In the genomic region with DNA sequence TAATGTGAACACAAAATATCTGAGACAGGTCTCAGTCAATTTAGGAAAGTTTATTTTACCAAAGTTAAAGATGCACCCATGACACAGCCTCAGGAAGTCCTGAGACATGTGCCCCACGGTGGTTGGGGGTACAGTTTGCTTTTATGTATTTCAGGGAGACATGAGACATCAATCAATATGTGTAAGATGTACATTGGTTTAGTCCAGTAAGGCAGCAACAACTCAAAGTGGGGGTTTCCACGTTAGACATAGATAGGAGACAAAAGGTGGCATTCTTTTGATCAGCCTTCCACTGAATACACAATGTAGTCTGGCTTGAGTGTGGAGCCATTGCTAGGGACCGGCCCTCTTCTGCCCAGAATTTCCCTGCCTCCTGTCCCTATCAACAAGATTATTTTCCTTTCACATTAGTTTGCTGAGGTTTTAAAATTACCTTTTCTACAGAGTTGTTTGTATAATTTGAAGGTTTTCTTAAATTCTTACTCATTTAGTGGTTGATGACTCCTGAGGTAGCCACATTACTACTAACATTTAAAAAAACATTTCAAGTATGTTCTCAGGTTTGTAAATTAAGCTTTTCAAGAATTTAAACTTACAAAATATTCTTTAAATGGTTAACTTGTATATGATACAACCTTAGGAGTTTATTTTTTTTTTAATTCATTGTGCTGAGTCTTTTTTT, we compare ENCODE assay signal across 16 cellular contexts. TPM values are rescaled to one million over a fixed set of nuclear protein-coding genes. Genes with fewer than 3 reads are reported as not detected.
A peak's percentile ranks its signal among the peaks of the same experiment; 100 is the strongest.
DNase-seq lines count a peak whose midpoint lies in the region; ATAC-seq and TF ChIP-seq lines count a peak whose summit lies in the region.
"Had no signal": no experiment of that assay in that cellular context is flagged by ENCODE, and none has a peak within 500 bp of the region (broad histone marks: within the 10 kb centered on the region; RNA-seq: fewer than 3 reads in every experiment).

No MANE protein-coding gene starts in this region.

- H3K4me3 Mint-ChIP-seq in activated CD8-positive, alpha-beta T cell treated with anti-CD3 and anti-CD28 coated beads for 36 hours = no peak overlapping the region
- no peak overlapping the region for H3K4me3 Mint-ChIP-seq in activated CD8-positive, alpha-beta T cell treated with anti-CD3 and anti-CD28 coated beads, Interleukin-2, amount 10 ng/mL, durations not matched to agents 7 days and 5 days
- H3K4me3 Mint-ChIP-seq: CD4-positive, alpha-beta T cell had no signal

- POLR2A ChIA-PET in activated CD8-positive, alpha-beta T cell treated with anti-CD3 and anti-CD28 coated beads for 36 hours (lab: Charles Lee) = no interaction called here
- POLR2A ChIA-PET in activated CD8-positive, alpha-beta T cell treated with anti-CD3 and anti-CD28 coated beads, Interleukin-2, amount 10 ng/mL, durations not matched to agents 7 days and 5 days (lab: Charles Lee) = no interaction called here

- CTCF ChIA-PET in activated CD8-positive, alpha-beta T cell treated with anti-CD3 and anti-CD28 coated beads for 36 hours (lab: Charles Lee) = interaction anchor here (0.8 kb wide), 1 partner anchor 112 kb away, joined by 3 read pairs; no protein-coding TSS in a partner anchor
- CTCF ChIA-PET in activated CD8-positive, alpha-beta T cell treated with anti-CD3 and anti-CD28 coated beads, Interleukin-2, amount 10 ng/mL, durations not matched to agents 7 days and 5 days (lab: Charles Lee) = interaction anchor here (0.6 to 0.8 kb wide), 2 partner anchors 10 to 348 kb away, joined by 3 read pairs; no protein-coding TSS in a partner anchor

- H3K27ac Mint-ChIP-seq in activated CD8-positive, alpha-beta T cell treated with anti-CD3 and anti-CD28 coated beads for 36 hours = peak overlapping the region; percentile 53
- H3K27ac Mint-ChIP-seq in activated CD8-positive, alpha-beta T cell treated with anti-CD3 and anti-CD28 coated beads, Interleukin-2, amount 10 ng/mL, durations not matched to agents 7 days and 5 days = no peak overlapping the region
- H3K27ac Mint-ChIP-seq: CD4-positive, alpha-beta T cell had no signal

- DNase-seq in activated CD8-positive, alpha-beta T cell treated with anti-CD3 and anti-CD28 coated beads for 36 hours = peak; percentile 28
- no peak for DNase-seq in activated CD8-positive, alpha-beta T cell treated with anti-CD3 and anti-CD28 coated beads, Interleukin-2, amount 10 ng/mL, durations not matched to agents 7 days and 5 days
- DNase-seq in ELF-1 (ENCODE audit: low read depth, low spot score) (peak; percentile 16), astrocyte of the hippocampus (ENCODE audit: low read depth, low spot score) (peak; percentile 10), renal cortical epithelial cell (ENCODE audit: low read depth) (peak; percentile 2), NCI-H2081 (lab: John Stamatoyannopoulos, UW) (no peak)
- DNase-seq: AML-193; CD4-positive, alpha-beta T cell; DND-41; GF-D8; MV-4-11; NCI-H1417 treated with DMSO at 0.1 percent for 48 hours; NCI-H2029; NCI-H524 had no signal

- peaks cover under 1% of the 10 kb centered on the region for H3K9me3 Mint-ChIP-seq in activated CD8-positive, alpha-beta T cell treated with anti-CD3 and anti-CD28 coated beads for 36 hours
- no peaks in the 10 kb centered on the region for H3K9me3 Mint-ChIP-seq in activated CD8-positive, alpha-beta T cell treated with anti-CD3 and anti-CD28 coated beads, Interleukin-2, amount 10 ng/mL, durations not matched to agents 7 days and 5 days (ENCODE audit: insufficient read depth)

- peaks cover 10% of the 10 kb centered on the region for H3K4me1 Mint-ChIP-seq in activated CD8-positive, alpha-beta T cell treated with anti-CD3 and anti-CD28 coated beads for 36 hours (ENCODE audit: low read depth)
- H3K4me1 Mint-ChIP-seq in activated CD8-positive, alpha-beta T cell treated with anti-CD3 and anti-CD28 coated beads, Interleukin-2, amount 10 ng/mL, durations not matched to agents 7 days and 5 days (ENCODE audit: low read depth) = no peaks in the 10 kb centered on the region

- no peak for TF ChIP-seq CTCF in activated CD8-positive, alpha-beta T cell treated with anti-CD3 and anti-CD28 coated beads for 36 hours (IDR thresholded peaks at IDR 0.05)

- H3K27me3 Mint-ChIP-seq in activated CD8-positive, alpha-beta T cell treated with anti-CD3 and anti-CD28 coated beads for 36 hours = no peaks in the 10 kb centered on the region
- no peaks in the 10 kb centered on the region for H3K27me3 Mint-ChIP-seq in activated CD8-positive, alpha-beta T cell treated with anti-CD3 and anti-CD28 coated beads, Interleukin-2, amount 10 ng/mL, durations not matched to agents 7 days and 5 days (ENCODE audit: low read depth)
- H3K27me3 Mint-ChIP-seq: CD4-positive, alpha-beta T cell had no signal

- peaks cover 41% of the 10 kb centered on the region for H3K36me3 Mint-ChIP-seq in activated CD8-positive, alpha-beta T cell treated with anti-CD3 and anti-CD28 coated beads for 36 hours (ENCODE audit: low read depth)
- H3K36me3 Mint-ChIP-seq in activated CD8-positive, alpha-beta T cell treated with anti-CD3 and anti-CD28 coated beads, Interleukin-2, amount 10 ng/mL, durations not matched to agents 7 days and 5 days (ENCODE audit: low read depth) = peaks cover 69% of the 10 kb centered on the region

- intact Hi-C loops in activated CD8-positive, alpha-beta T cell treated with anti-CD3 and anti-CD28 coated beads for 36 hours (cut with micrococcal nuclease) = no loop called here

- ATAC-seq in activated CD8-positive, alpha-beta T cell treated with anti-CD3 and anti-CD28 coated beads for 36 hours = peak; percentile 51
- no peak for ATAC-seq in activated CD8-positive, alpha-beta T cell treated with anti-CD3 and anti-CD28 coated beads, Interleukin-2, amount 10 ng/mL, durations not matched to agents 7 days and 5 days
- no peak for ATAC-seq in HG03439 (IDR thresholded peaks at IDR 0.05; ENCODE audit: unreplicated experiment)
- no peak for ATAC-seq in GM19351 (IDR thresholded peaks at IDR 0.05; ENCODE audit: unreplicated experiment)

RNA-seq across cellular contexts. Expression of a gene that starts 33.2 kb away (rescaled TPM):
- total RNA-seq in activated CD8-positive, alpha-beta T cell treated with anti-CD3 and anti-CD28 coated beads for 36 hours = 10 to 100 TPM; 63.5 to 69.4 TPM
- total RNA-seq in activated CD8-positive, alpha-beta T cell treated with anti-CD3 and anti-CD28 coated beads, Interleukin-2, amount 10 ng/mL, durations not matched to agents 7 days and 5 days = 100 to 1,000 TPM; 105 to 107 TPM
- 32.7 and 51.4 TPM in 2 replicates for total RNA-seq in renal cortical epithelial cell

Comparison
In these comparisons a context has a peak if more than half of its experiments do, and no peak if none do; other contexts are left out.
1. DNase-seq: peak in activated CD8-positive, alpha-beta T cell treated with anti-CD3 and anti-CD28 coated beads for 36 hours (single experiment), ELF-1 (single experiment), astrocyte of the hippocampus (single experiment) and renal cortical epithelial cell (single experiment); none in activated CD8-positive, alpha-beta T cell treated with anti-CD3 and anti-CD28 coated beads, Interleukin-2, amount 10 ng/mL, durations not matched to agents 7 days and 5 days (single experiment) and NCI-H2081 (0 of 2).